17 cellular contexts compared by ENCODE assay signal in the genomic region with DNA sequence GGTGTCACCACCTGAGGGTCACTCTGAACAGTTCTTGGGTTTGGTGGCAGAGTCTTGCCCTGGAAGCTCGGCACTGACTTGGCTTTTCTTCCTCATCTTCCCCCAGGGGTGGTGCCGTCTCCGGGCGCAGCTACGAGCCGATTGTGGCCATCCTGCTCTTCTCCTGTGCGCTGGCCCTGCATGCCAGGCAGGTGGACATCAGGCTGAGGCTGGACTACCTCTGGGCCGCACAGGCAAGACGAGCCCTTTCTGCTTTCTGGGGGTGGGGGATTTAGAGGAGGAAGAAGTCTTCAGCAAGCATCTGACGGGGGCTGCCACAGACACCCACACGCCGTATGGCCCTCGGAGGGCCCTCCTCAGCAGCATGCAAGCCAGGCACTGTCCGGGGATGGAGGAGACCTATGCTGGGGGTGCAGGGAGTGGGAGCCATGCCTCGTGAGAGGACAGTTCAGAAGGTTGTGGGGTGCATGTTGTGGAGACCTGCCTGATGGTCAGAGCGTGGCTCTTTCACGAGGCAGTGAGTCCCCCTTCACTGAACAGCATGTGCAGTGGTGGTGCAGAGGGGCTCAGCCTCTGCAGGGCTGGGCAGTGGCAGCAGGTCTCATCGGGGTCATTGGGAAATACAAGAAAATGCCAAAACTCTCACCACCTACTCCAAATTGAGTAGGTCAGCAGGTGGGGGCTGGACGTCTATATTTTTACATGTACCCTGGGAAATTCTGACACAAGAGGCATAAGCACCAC.
A peak's percentile ranks its signal among the peaks of the same experiment; 100 is the strongest.
DNase-seq lines count a peak whose midpoint lies in the region; ATAC-seq and TF ChIP-seq lines count a peak whose summit lies in the region.
"Had no signal": no experiment of that assay in that cellular context is flagged by ENCODE, and none has a peak within 500 bp of the region (broad histone marks: within the 10 kb centered on the region; RNA-seq: fewer than 3 reads in every experiment).

No MANE protein-coding gene starts in this region.

- no peak overlapping the region for H3K27ac Mint-ChIP-seq in activated CD4-positive, alpha-beta T cell treated with anti-CD3 and anti-CD28 coated beads, Interleukin-2, amount 10 ng/mL, durations not matched to agents 24 days and 14 days

- TF ChIP-seq POLR2A in testis (IDR thresholded peaks at IDR 0.05) = no peak

- TF ChIP-seq CTCF in VCaP (conservative IDR thresholded peaks at IDR 0.05) (no peak), testis (IDR thresholded peaks at IDR 0.05) (no peak), GM20000 (IDR thresholded peaks at IDR 0.05; ENCODE audit: extremely low read depth, missing control alignments) (no peak)

- no peaks in the 10 kb centered on the region for H3K36me3 ChIP-seq in testis (ENCODE audit: low read depth, missing control alignments)
- H3K36me3 ChIP-seq: Peyer's patch had no signal

- ATAC-seq in left lobe of liver (no peak), GM21447 (IDR thresholded peaks at IDR 0.05; ENCODE audit: unreplicated experiment) (no peak), GM21360 (IDR thresholded peaks at IDR 0.05; ENCODE audit: unreplicated experiment) (no peak)

- DNase-seq in activated CD4-positive, alpha-beta T cell treated with anti-CD3 and anti-CD28 coated beads, Interleukin-2, amount 10 ng/mL, durations not matched to agents 24 days and 14 days = peak; percentile 44
- no peak for DNase-seq in activated CD4-positive, alpha-beta T cell treated with anti-CD3 and anti-CD28 coated beads for 1 hour
- DNase-seq in left lobe of liver (ENCODE audit: low spot score) (peak; percentile 28), testis (peak; percentile 9), GM20000 (ENCODE audit: low spot score) (no peak)
- DNase-seq: C1 segment of cervical spinal cord, DMS153, HCEC 1CT, Karpas-422, NCI-H1930, NCI-H510A treated with DMSO at 0.1 percent for 48 hours, Right ventricle myocardium superior had no signal

- no peaks in the 10 kb centered on the region for H3K9me3 ChIP-seq in testis
- H3K9me3 ChIP-seq: Peyer's patch had no signal

- H3K9me3 Mint-ChIP-seq in activated CD4-positive, alpha-beta T cell treated with anti-CD3 and anti-CD28 coated beads, Interleukin-2, amount 10 ng/mL, durations not matched to agents 24 days and 14 days = no peaks in the 10 kb centered on the region

- no peaks in the 10 kb centered on the region for H3K36me3 Mint-ChIP-seq in activated CD4-positive, alpha-beta T cell treated with anti-CD3 and anti-CD28 coated beads, Interleukin-2, amount 10 ng/mL, durations not matched to agents 24 days and 14 days (ENCODE audit: low read depth)

- H3K4me1 ChIP-seq in testis = no peaks in the 10 kb centered on the region
- H3K4me1 ChIP-seq: Peyer's patch had no signal

- intact Hi-C loops in activated CD4-positive, alpha-beta T cell treated with anti-CD3 and anti-CD28 coated beads, Interleukin-2, amount 10 ng/mL, durations not matched to agents 24 days and 14 days (cut with micrococcal nuclease) = no loop called here
- intact Hi-C loops in testis (cut with DNase I; ENCODE audit: low total_unique reads) = no loop called here

- H3K27me3 ChIP-seq in testis = no peaks in the 10 kb centered on the region
- H3K27me3 ChIP-seq: Peyer's patch had no signal

- no peaks in the 10 kb centered on the region for H3K27me3 Mint-ChIP-seq in activated CD4-positive, alpha-beta T cell treated with anti-CD3 and anti-CD28 coated beads, Interleukin-2, amount 10 ng/mL, durations not matched to agents 24 days and 14 days

- H3K27ac ChIP-seq in VCaP = peak overlapping the region; percentile 100
- no peak overlapping the region for H3K27ac ChIP-seq in testis
- H3K27ac ChIP-seq: 22Rv1, Peyer's patch had no signal

- H3K4me1 Mint-ChIP-seq in activated CD4-positive, alpha-beta T cell treated with anti-CD3 and anti-CD28 coated beads, Interleukin-2, amount 10 ng/mL, durations not matched to agents 24 days and 14 days = no peaks in the 10 kb centered on the region

- WGBS in testis, 2 donors = 89 to 93% methylated on average over 13 to 19 of the region's 19 CpGs

- no peak overlapping the region for H3K4me3 ChIP-seq in testis
- H3K4me3 ChIP-seq: Peyer's patch had no signal

- H3K4me3 Mint-ChIP-seq in activated CD4-positive, alpha-beta T cell treated with anti-CD3 and anti-CD28 coated beads, Interleukin-2, amount 10 ng/mL, durations not matched to agents 24 days and 14 days = no peak overlapping the region

Comparison
In these comparisons a context has a peak if more than half of its experiments do, and no peak if none do; other contexts are left out.
1. DNase-seq: peak in activated CD4-positive, alpha-beta T cell treated with anti-CD3 and anti-CD28 coated beads, Interleukin-2, amount 10 ng/mL, durations not matched to agents 24 days and 14 days (single experiment), left lobe of liver (single experiment) and testis (single experiment); none in activated CD4-positive, alpha-beta T cell treated with anti-CD3 and anti-CD28 coated beads for 1 hour (single experiment) and GM20000 (single experiment).